8 cellular contexts compared by ENCODE assay signal in the genomic region with DNA sequence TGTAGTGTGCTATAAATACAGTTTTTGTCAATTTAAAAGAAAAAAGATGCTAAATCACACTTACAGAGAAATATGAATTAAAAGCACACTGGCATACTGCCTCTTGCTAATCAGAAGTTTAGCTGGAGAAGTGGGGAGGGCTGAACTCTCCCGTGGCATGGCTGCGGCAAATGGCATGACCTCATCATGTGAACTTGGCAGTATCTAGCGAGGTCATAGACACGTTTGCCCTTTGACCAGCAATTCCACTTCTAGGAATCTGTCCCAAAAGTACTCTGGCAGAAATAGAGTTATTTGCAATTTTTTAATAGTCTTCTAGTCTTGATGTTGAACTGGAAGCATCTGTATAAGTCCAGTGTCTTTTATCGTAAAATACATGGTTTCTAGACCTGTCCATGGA.
"Had no signal": no experiment of that assay in that cellular context is flagged by ENCODE, and none has a peak within 500 bp of the region (broad histone marks: within the 10 kb centered on the region; RNA-seq: fewer than 3 reads in every experiment).

No MANE protein-coding gene starts in this region.

- DNase-seq: GDM1, GF-D8 had no signal

- H3K4me3 ChIP-seq: GM12878 had no signal

- FAIRE-seq: G401.6, GM12878, GM12891, GM12892, GM18507, GM19239 had no signal

- ATAC-seq: GM12878 had no signal
